Comparison of ENCODE assay signal across 21 cellular contexts in the genomic region with DNA sequence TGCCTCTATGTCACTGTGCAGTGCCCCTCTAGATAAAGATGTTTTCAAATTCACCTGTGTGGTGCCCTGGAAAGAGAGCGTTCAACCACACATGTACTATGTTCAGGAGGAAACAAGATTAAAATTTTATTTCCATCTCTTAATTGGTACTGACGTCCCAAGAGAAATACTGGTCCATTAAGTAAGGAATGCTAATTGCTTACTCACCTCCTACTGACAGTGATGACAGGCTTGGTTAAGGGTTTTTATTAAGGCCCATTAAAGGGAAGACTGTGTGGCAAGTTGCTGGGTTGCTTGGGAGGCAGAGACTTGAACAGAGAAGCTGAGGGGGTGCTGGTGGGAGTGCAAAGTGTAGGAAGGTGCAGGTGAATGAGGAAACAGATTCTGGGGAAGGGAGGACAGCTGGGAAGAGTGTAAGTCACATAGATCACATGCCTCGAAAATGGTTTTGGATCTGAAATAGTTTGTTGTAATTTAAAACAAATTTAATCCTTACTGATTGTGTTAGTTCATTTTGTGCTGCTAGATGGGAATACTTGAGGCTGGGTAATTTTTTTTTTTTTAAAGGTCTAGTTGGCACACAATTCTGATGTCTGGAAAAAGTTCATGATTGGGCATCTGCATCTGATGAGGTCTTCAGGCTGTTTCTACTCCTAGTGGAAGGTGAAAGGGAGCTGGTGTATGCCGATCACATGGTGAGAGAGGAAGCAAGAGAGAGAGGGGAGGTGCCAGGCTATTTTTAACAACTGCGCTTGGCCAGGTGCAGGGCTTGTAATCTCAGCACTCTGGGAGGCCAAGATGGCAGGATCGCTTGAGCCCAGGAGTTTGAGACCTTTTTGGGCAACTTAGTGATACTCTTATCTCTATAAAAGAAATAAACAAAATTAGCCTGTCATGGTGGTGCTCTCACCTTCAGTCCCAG.
DNase-seq lines count a peak whose midpoint lies in the region; ATAC-seq, FAIRE-seq and TF ChIP-seq lines count a peak whose summit lies in the region.
"Had no signal": no experiment of that assay in that cellular context is flagged by ENCODE, and none has a peak within 500 bp of the region (broad histone marks: within the 10 kb centered on the region; RNA-seq: fewer than 3 reads in every experiment).

No MANE protein-coding gene starts in this region.

- H2AFZ ChIP-seq in Karpas-422 (ENCODE audit: low read length) (no peak overlapping the region), GM12878 (ENCODE audit: control insufficient read depth, low read depth, low read length) (peak overlapping the region; percentile 51)

- POLR2A ChIA-PET in A673 (lab: Charles Lee; ENCODE audit: low non-redundant PET) (no interaction called here), GM12878 (lab: Charles Lee) (no interaction called here)

- H3K4me2 ChIP-seq in Karpas-422 (ENCODE audit: low read depth, low read length, poor library complexity, severe bottlenecking) (peak overlapping the region; percentile 22), GM12878 (ENCODE audit: control insufficient read depth, insufficient read depth) (peak overlapping the region; percentile 55; the same call in 1 of the 2 replicates)
- H3K4me2 ChIP-seq: A549 had no signal

- no peak overlapping the region for H3K27ac ChIP-seq in A673 (ENCODE audit: low read depth, low read length, poor library complexity, severe bottlenecking)
- no peak overlapping the region for H3K27ac ChIP-seq in Karpas-422 (ENCODE audit: low read length)
- no peak overlapping the region for H3K27ac ChIP-seq in GM12878 (ENCODE audit: control insufficient read depth, insufficient read depth)
- no peak overlapping the region for H3K27ac ChIP-seq in esophagus squamous epithelium
- H3K27ac ChIP-seq: A549, RWPE1, SJSA1 had no signal

- H3K9ac ChIP-seq in Karpas-422 (ENCODE audit: low read length) (no peak overlapping the region), GM12878 (ENCODE audit: control insufficient read depth, insufficient read depth, low read length) (no peak overlapping the region; the same call in 1 of the 2 replicates)

- no peaks in the 10 kb centered on the region for H3K79me2 ChIP-seq in Karpas-422 (ENCODE audit: low read length)
- H3K79me2 ChIP-seq in GM12878 (ENCODE audit: control insufficient read depth, insufficient read depth, low read length) = no peaks in the 10 kb centered on the region

- H3K36me3 ChIP-seq in A673 (ENCODE audit: insufficient read depth, low read length, poor library complexity, severe bottlenecking) (no peaks in the 10 kb centered on the region), Karpas-422 (ENCODE audit: insufficient read depth, low read length) (no peaks in the 10 kb centered on the region), GM12878 (ENCODE audit: control insufficient read depth in 2 of 2, insufficient read depth in 2 of 2, low read length in 1 of 2) (no peaks in the 10 kb centered on the region), esophagus squamous epithelium (no peaks in the 10 kb centered on the region)
- H3K36me3 ChIP-seq: SJSA1 had no signal

- H3K4me3 ChIP-seq in A673 (ENCODE audit: low read depth, low read length, poor library complexity, severe bottlenecking) (no peak overlapping the region), GM12865 (ENCODE audit: low read depth, low read length) (no peak overlapping the region), Karpas-422 (ENCODE audit: low read length) (no peak overlapping the region), GM12878 (no peak overlapping the region), esophagus squamous epithelium (no peak overlapping the region)
- H3K4me3 ChIP-seq: A549, SJSA1 had no signal

- in situ Hi-C loops in GM12878 (cut with MboI) = no loop called here

- no peak for ATAC-seq in GM12878
- ATAC-seq: A549 had no signal

- intact Hi-C loops in A673 (cut with micrococcal nuclease; ENCODE audit: unreplicated experiment) = no loop called here
- intact Hi-C loops in GM12878 (cut with micrococcal nuclease; ENCODE audit: unreplicated experiment) = no loop called here
- intact Hi-C loops in esophagus squamous epithelium (cut with DNase I) = no loop called here

- no peak for FAIRE-seq in GM12878 (lab: Jason Lieb, UNC)
- FAIRE-seq: A549 had no signal

- BruUV-seq in A673 (replicated peaks; lab: Mats Ljungman, UMichigan) (no TSS peak), GM12878 (replicated peaks; lab: Mats Ljungman, UMichigan) (no TSS peak)

- no peak for TF ChIP-seq POLR2A in GM12878 (IDR thresholded peaks at IDR 0.05; ENCODE audit: low read depth, low read length)
- TF ChIP-seq POLR2A in esophagus squamous epithelium (IDR thresholded peaks at IDR 0.05) = no peak

- H4K20me1 ChIP-seq in Karpas-422 (ENCODE audit: insufficient read depth, low read depth, low read length) (no peaks in the 10 kb centered on the region), GM12878 (ENCODE audit: control insufficient read depth, insufficient read depth) (no peaks in the 10 kb centered on the region)

- 35% methylated on average over 6 of the region's 6 CpGs for WGBS in GM12878 (ENCODE audit: insufficient coverage, insufficient replicate concordance, low lambda C conversion rate, missing lambda C conversion rate)
- 61 to 63% methylated on average over 5 to 6 of the region's 6 CpGs for WGBS in esophagus squamous epithelium, 2 donors

- no peak for TF ChIP-seq RAD21 in GM12878 (IDR thresholded peaks at IDR 0.05; ENCODE audit: insufficient read depth, low read depth, low read length)

- SMC1A ChIA-PET in GM12878 (lab: Charles Lee; ENCODE audit: uncharacterized antibody, unreplicated experiment) = interaction anchor here (0.7 kb wide), 2 partner anchors 510 to 653 kb away, joined by 3 read pairs; no protein-coding TSS in a partner anchor

- H3K9me3 ChIP-seq in A673 (ENCODE audit: low read depth, low read length, poor library complexity, severe bottlenecking) = peaks cover 7% of the 10 kb centered on the region
- H3K9me3 ChIP-seq in Karpas-422 (ENCODE audit: low read length) = no peaks in the 10 kb centered on the region
- no peaks in the 10 kb centered on the region for H3K9me3 ChIP-seq in GM12878 (replicated peaks; ENCODE audit: control insufficient read depth, insufficient read depth, low read length)
- no peaks in the 10 kb centered on the region for H3K9me3 ChIP-seq in esophagus squamous epithelium
- H3K9me3 ChIP-seq: A549, Caco-2, SJSA1 had no signal

- DNase-seq in A673 (ENCODE audit: low spot score) = peak; percentile 56
- DNase-seq in GM12865 (ENCODE audit: low read depth) = peak; percentile 46
- no peak for DNase-seq in Karpas-422
- DNase-seq in GM12878 (ENCODE audit: low read depth, low spot score) = no peak
- DNase-seq in AML-193 (lab: John Stamatoyannopoulos, UW) = no peak
- no peak for DNase-seq in NK-92 treated with Interleukin-12 subunit alpha and Interleukin-12 subunit beta, amount 100 ng/mL, for 24 hours (lab: John Stamatoyannopoulos, UW)
- no peak for DNase-seq in NCI-H187 (lab: John Stamatoyannopoulos, UW)
- DNase-seq in esophagus squamous epithelium (lab: John Stamatoyannopoulos, UW) = no peak
- DNase-seq: Caco-2; CD4-positive, CD25-positive, alpha-beta regulatory T cell; DMS53; HFFc6; IMR-90; MV-4-11; NCI-H1436 treated with DMSO at 0.1 percent for 48 hours; NCI-H2081 treated with DMSO at 0.1 percent for 48 hours; NCI-H510A; SW 1271 had no signal

- H3K4me1 ChIP-seq in A673 (ENCODE audit: insufficient read depth, low read length, poor library complexity, severe bottlenecking) (peaks cover 17% of the 10 kb centered on the region), Karpas-422 (ENCODE audit: low read length) (peaks cover 26% of the 10 kb centered on the region), GM12878 (ENCODE audit: control insufficient read depth, insufficient read depth, low read length) (peaks cover 5% of the 10 kb centered on the region), esophagus squamous epithelium (no peaks in the 10 kb centered on the region)
- H3K4me1 ChIP-seq: A549, Caco-2, SJSA1 had no signal

- TF ChIP-seq CTCF in A673 (conservative IDR thresholded peaks at IDR 0.05; ENCODE audit: low read depth, low read length) = no peak
- TF ChIP-seq CTCF in GM12865 (IDR thresholded peaks at IDR 0.05; ENCODE audit: insufficient read depth, low read depth, low read length, missing control alignments) = no peak
- TF ChIP-seq CTCF in GM12878 (IDR thresholded peaks at IDR 0.05 in 2 of 3, conservative IDR thresholded peaks at IDR 0.05 in 1 of 3; ENCODE audit: control insufficient read depth in 2 of 3, extremely low read depth in 1 of 3, insufficient read depth in 1 of 3, low read depth in 3 of 3, low read length in 3 of 3) = no peak
- TF ChIP-seq CTCF in esophagus squamous epithelium (IDR thresholded peaks at IDR 0.05) = no peak

- CTCF ChIA-PET in A673 (lab: Charles Lee) (no interaction called here), GM12878 (lab: Yijun Ruan, JAX) (no interaction called here)

- H3K9me2 ChIP-seq in Karpas-422 (replicated peaks; ENCODE audit: insufficient read depth, low read length) = no peaks in the 10 kb centered on the region

- H3K27me3 ChIP-seq in A673 (replicated peaks; ENCODE audit: insufficient read depth, low read depth, low read length, poor library complexity) = no peaks in the 10 kb centered on the region
- peaks cover 2% of the 10 kb centered on the region; the same call in 1 of the 2 replicates for H3K27me3 ChIP-seq in Karpas-422 (ENCODE audit: low read length)
- H3K27me3 ChIP-seq in GM12878 (replicated peaks in 1 of 2; ENCODE audit: control insufficient read depth in 2 of 2, insufficient read depth in 2 of 2, low read length in 1 of 2) = no peaks in the 10 kb centered on the region; a peak in 1 of 4 replicates
- no peaks in the 10 kb centered on the region for H3K27me3 ChIP-seq in esophagus squamous epithelium

- RAD21 ChIA-PET in GM12878 (lab: Charles Lee; ENCODE audit: unreplicated experiment) = interaction anchor here (1.1 kb wide), 1 partner anchor 144 kb away, joined by 3 read pairs; no protein-coding TSS in a partner anchor

- no peak for TF ChIP-seq EP300 in GM12878 (IDR thresholded peaks at IDR 0.05; ENCODE audit: borderline replicate concordance in 1 of 2, control insufficient read depth in 1 of 2, low read depth in 2 of 2, low read length in 2 of 2)

TF ChIP-seq in GM12878, 131 proteins besides CTCF, POLR2A, EP300 and RAD21:
- TF ChIP-seq NFIC (IDR thresholded peaks at IDR 0.05; ENCODE audit: low read depth, low read length) = no peak
- TF ChIP-seq TCF3 (IDR thresholded peaks at IDR 0.05; ENCODE audit: borderline replicate concordance, insufficient read depth, low read depth, low read length) = 0 out of 2 replicates have a peak, but pooled peaks have one; percentile 21

Comparison
In these comparisons a context has a peak if more than half of its experiments do, and no peak if none do; other contexts are left out.
1. DNase-seq: peak in A673 (single experiment) and GM12865 (single experiment); none in Karpas-422 (single experiment), GM12878 (single experiment), AML-193 (0 of 2), NK-92 treated with Interleukin-12 subunit alpha and Interleukin-12 subunit beta, amount 100 ng/mL, for 24 hours (single experiment), NCI-H187 (0 of 2) and esophagus squamous epithelium (single experiment).